3 cellular contexts compared by ENCODE assay signal in genomic region chr19:42376177-42376555, GRCh38. TPM values are rescaled to one million over a fixed set of nuclear protein-coding genes. Genes with fewer than 3 reads are reported as not detected.
"Had no signal": no experiment of that assay in that cellular context is flagged by ENCODE, and none has a peak within 500 bp of the region (broad histone marks: within the 10 kb centered on the region; RNA-seq: fewer than 3 reads in every experiment).

No MANE protein-coding gene starts in this region.

- H3K4me3 ChIP-seq: GM12878 had no signal

- ATAC-seq: GM12878 had no signal

- DNase-seq: GDM1, GF-D8 had no signal

RNA-seq across cellular contexts. Expression of gene CNFN, which starts 13.9 kb away (rescaled TPM):
- total RNA-seq: GM12878 had no signal
